17 cellular contexts compared by ENCODE assay signal in the genomic region with DNA sequence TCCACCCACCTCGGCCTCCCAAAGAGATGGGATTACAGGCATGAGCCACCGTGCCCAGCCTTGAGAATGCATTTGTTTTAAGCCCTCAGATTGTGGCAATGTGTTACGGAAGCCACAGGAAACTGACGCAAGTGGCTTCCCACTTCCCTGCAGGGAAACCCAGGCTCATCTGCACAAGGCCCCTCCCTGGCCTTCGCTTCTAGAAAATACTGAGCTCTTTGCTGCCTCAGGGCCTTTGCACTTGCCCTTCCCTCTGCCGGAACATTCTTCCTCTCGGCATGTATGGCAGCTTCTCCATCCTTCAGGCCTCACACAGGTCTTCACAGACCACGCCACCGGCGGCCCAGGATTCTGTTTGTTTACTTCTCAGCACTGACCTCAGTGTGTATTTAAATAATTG.
A peak's percentile ranks its signal among the peaks of the same experiment; 100 is the strongest.
DNase-seq lines count a peak whose midpoint lies in the region; ATAC-seq and TF ChIP-seq lines count a peak whose summit lies in the region.
"Had no signal": no experiment of that assay in that cellular context is flagged by ENCODE, and none has a peak within 500 bp of the region (broad histone marks: within the 10 kb centered on the region; RNA-seq: fewer than 3 reads in every experiment).

No MANE protein-coding gene starts in this region.

- in situ Hi-C loops in G401 (cut with HindIII; ENCODE audit: low sequenced_read_pairs) = no loop called here

- H3K27ac ChIP-seq in neutrophil = peak overlapping the region; percentile 71
- H3K27ac ChIP-seq: A549, C4-2B, RWPE1 had no signal

- H3K27me3 ChIP-seq in neutrophil = no peaks in the 10 kb centered on the region

- no peak for ATAC-seq in GM19324 (IDR thresholded peaks at IDR 0.05; ENCODE audit: low FRiP score, unreplicated experiment)
- ATAC-seq: A549, PC-3 had no signal

- no peaks in the 10 kb centered on the region for H3K9me3 ChIP-seq in neutrophil
- H3K9me3 ChIP-seq: A549 had no signal

- DNase-seq in G401 (ENCODE audit: low spot score) = peak; percentile 7
- peak; percentile 82 for DNase-seq in MV-4-11 (lab: John Stamatoyannopoulos, UW)
- DNase-seq in UCSD-AML1 (lab: John Stamatoyannopoulos, UW; ENCODE audit: unreplicated experiment) = peak; percentile 42
- no peak for DNase-seq in KG1 (lab: John Stamatoyannopoulos, UW)
- no peak for DNase-seq in NCI-H2171 (lab: John Stamatoyannopoulos, UW)
- DNase-seq: COR-L47; NCI-H1105; NCI-H1694; NCI-H2107; NCI-H226; NK-92 treated with Interleukin-12 subunit alpha and Interleukin-12 subunit beta, amount 100 ng/mL, for 24 hours; PC-3 had no signal

- H3K4me3 ChIP-seq in neutrophil (ENCODE audit: low read depth in 1 of 2, low read length in 1 of 2) = peak overlapping the region in 1 of 2 experiments; percentile 32
- H3K4me3 ChIP-seq: A549 had no signal

- H3K36me3 ChIP-seq in neutrophil = no peaks in the 10 kb centered on the region

- TF ChIP-seq CTCF in neutrophil (IDR thresholded peaks at IDR 0.05) = no peak

- H3K4me1 ChIP-seq in neutrophil (ENCODE audit: control insufficient read depth in 1 of 2, insufficient read depth in 1 of 2, low read depth in 1 of 2, low read length in 1 of 2) = peaks cover 24 to 50% of the 10 kb centered on the region in 2 experiments
- H3K4me1 ChIP-seq: A549 had no signal

Comparison
In these comparisons a context has a peak if more than half of its experiments do, and no peak if none do; other contexts are left out.
1. DNase-seq: peak in G401 (single experiment), MV-4-11 (single experiment) and UCSD-AML1 (single experiment); none in KG1 (single experiment) and NCI-H2171 (single experiment).